Comparison of ENCODE assay signal across 17 cellular contexts in the genomic region with DNA sequence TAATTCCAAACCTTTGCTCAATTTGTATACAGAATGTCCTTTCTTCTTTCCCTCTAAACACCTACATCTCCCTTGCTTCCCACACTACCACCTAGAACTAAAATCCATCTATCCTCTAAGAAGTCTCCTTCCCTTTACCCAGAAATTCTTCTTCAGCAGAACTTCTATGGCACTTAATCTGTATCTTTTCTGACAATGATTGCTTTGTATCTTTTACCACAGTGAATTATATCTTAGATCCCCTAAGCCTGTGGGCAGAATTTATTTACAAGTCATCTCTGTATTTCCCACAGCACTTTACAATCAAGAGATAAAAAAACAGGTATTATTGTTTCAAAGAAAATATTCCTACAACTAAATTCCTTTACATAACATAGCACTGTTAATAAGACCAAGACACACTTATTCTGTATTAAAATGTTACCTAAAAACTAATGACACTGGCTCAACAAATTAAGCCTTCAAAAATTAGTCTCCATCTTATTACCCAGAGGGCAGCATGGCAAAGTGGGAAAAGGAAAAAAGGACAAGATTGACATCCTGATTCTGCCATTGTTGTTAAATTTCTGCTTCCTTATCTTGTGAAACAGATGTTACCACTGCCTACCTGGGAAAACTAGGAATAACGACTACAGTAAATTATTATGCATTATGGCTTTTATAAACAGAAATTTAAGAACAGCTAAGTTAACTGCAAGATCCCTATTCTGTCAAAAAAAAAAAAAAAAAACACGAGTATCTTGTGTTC. TPM values are rescaled to one million over a fixed set of nuclear protein-coding genes. Genes with fewer than 3 reads are reported as not detected.
A peak's percentile ranks its signal among the peaks of the same experiment; 100 is the strongest.
DNase-seq lines count a peak whose midpoint lies in the region; ATAC-seq and TF ChIP-seq lines count a peak whose summit lies in the region.
"Had no signal": no experiment of that assay in that cellular context is flagged by ENCODE, and none has a peak within 500 bp of the region (broad histone marks: within the 10 kb centered on the region; RNA-seq: fewer than 3 reads in every experiment).

No MANE protein-coding gene starts in this region.

- TF ChIP-seq CTCF in HEK293 (tag by site-specific recombination; IDR thresholded peaks at IDR 0.05) = no peak
- TF ChIP-seq CTCF in neutrophil (IDR thresholded peaks at IDR 0.05) = no peak
- no peak for TF ChIP-seq CTCF in A673 (conservative IDR thresholded peaks at IDR 0.05; ENCODE audit: low read depth, low read length)

- H3K4ac ChIP-seq in mesendoderm (ENCODE audit: low read depth, low read length) = no peak overlapping the region

- no peak overlapping the region for H3K18ac ChIP-seq in mesendoderm (ENCODE audit: low read length)

- H3K36me3 Mint-ChIP-seq in activated T-cell treated with anti-CD3 and anti-CD28 coated beads, Interleukin-2, amount 50 U/mL, for 24 hours (ENCODE audit: low read depth) = peaks cover 22% of the 10 kb centered on the region
- H3K36me3 Mint-ChIP-seq in effector memory CD8-positive, alpha-beta T cell (ENCODE audit: insufficient read depth) = peaks cover 24% of the 10 kb centered on the region

- no TSS peak for BruUV-seq in A673 (replicated peaks; lab: Mats Ljungman, UMichigan)

- H4K5ac ChIP-seq in mesendoderm (ENCODE audit: low read length) = no peak overlapping the region

- H3K4me3 ChIP-seq in HEK293 (ENCODE audit: low read depth, low read length) (no peak overlapping the region), neutrophil (ENCODE audit: low read depth in 1 of 2, low read length in 1 of 2) (no peak overlapping the region), mesendoderm (ENCODE audit: low read length) (no peak overlapping the region), A673 (ENCODE audit: low read depth, low read length, poor library complexity, severe bottlenecking) (no peak overlapping the region)
- H3K4me3 ChIP-seq: thoracic aorta had no signal

- H4K8ac ChIP-seq in mesendoderm (ENCODE audit: low read depth, low read length) = no peak overlapping the region

- peaks cover 86% of the 10 kb centered on the region for H3K4me1 Mint-ChIP-seq in activated T-cell treated with anti-CD3 and anti-CD28 coated beads, Interleukin-2, amount 50 U/mL, for 24 hours (ENCODE audit: low read depth)
- peaks cover 64 to 84% of the 10 kb centered on the region in 2 donors for H3K4me1 Mint-ChIP-seq in effector memory CD8-positive, alpha-beta T cell (ENCODE audit: low read depth in 2 of 2)

- no peak overlapping the region for H3K4me3 Mint-ChIP-seq in activated T-cell treated with anti-CD3 and anti-CD28 coated beads, Interleukin-2, amount 50 U/mL, for 24 hours
- H3K4me3 Mint-ChIP-seq in effector memory CD8-positive, alpha-beta T cell = peak overlapping the region; percentile 1 to 18
- H3K4me3 Mint-ChIP-seq: activated CD4-positive, alpha-beta T cell treated with anti-CD3 and anti-CD28 coated beads, Interleukin-2, amount 10 ng/mL, durations not matched to agents 7 days and 5 days; nephron had no signal

- H3K27me3 ChIP-seq in neutrophil (no peaks in the 10 kb centered on the region), mesendoderm (ENCODE audit: insufficient read depth, low read length, poor library complexity) (no peaks in the 10 kb centered on the region), A673 (replicated peaks; ENCODE audit: insufficient read depth, low read depth, low read length, poor library complexity) (no peaks in the 10 kb centered on the region)

- no CpG with 5 or more reads among the region's 2 CpGs for WGBS in mesendoderm (ENCODE audit: extremely low coverage, insufficient coverage, low lambda C conversion rate)

- peaks cover 90% of the 10 kb centered on the region for H3K79me2 ChIP-seq in mesendoderm (ENCODE audit: control insufficient read depth, insufficient read depth, low read length)

- no peak overlapping the region for H3K27ac ChIP-seq in HEK293 (ENCODE audit: extremely low read depth, low read depth, low read length)
- H3K27ac ChIP-seq in neutrophil = peak overlapping the region; percentile 51
- H3K27ac ChIP-seq in mesendoderm (ENCODE audit: low read depth, low read length) = no peak overlapping the region
- H3K27ac ChIP-seq in A673 (ENCODE audit: low read depth, low read length, poor library complexity, severe bottlenecking) = no peak overlapping the region
- H3K27ac ChIP-seq: C4-2B, RWPE1, thoracic aorta had no signal

- peak overlapping the region; percentile 0 for H3K27ac Mint-ChIP-seq in activated T-cell treated with anti-CD3 and anti-CD28 coated beads, Interleukin-2, amount 50 U/mL, for 24 hours
- peak overlapping the region in 1 of 2 donors; percentile 25 for H3K27ac Mint-ChIP-seq in effector memory CD8-positive, alpha-beta T cell
- H3K27ac Mint-ChIP-seq: activated CD4-positive, alpha-beta T cell treated with anti-CD3 and anti-CD28 coated beads, Interleukin-2, amount 10 ng/mL, durations not matched to agents 7 days and 5 days had no signal

- H2BK15ac ChIP-seq in mesendoderm (replicated peaks; ENCODE audit: low read depth) = no peak overlapping the region

- no peaks in the 10 kb centered on the region for H3K9me3 ChIP-seq in HEK293 (ENCODE audit: control insufficient read depth, insufficient read depth, low read depth, low read length)
- H3K9me3 ChIP-seq in neutrophil = no peaks in the 10 kb centered on the region
- H3K9me3 ChIP-seq in A673 (ENCODE audit: low read depth, low read length, poor library complexity, severe bottlenecking) = no peaks in the 10 kb centered on the region
- H3K9me3 ChIP-seq: thoracic aorta had no signal

- no peak overlapping the region for H3K4me2 ChIP-seq in mesendoderm (ENCODE audit: low read length)

- no peaks in the 10 kb centered on the region for H3K27me3 Mint-ChIP-seq in activated T-cell treated with anti-CD3 and anti-CD28 coated beads, Interleukin-2, amount 50 U/mL, for 24 hours
- no peaks in the 10 kb centered on the region for H3K27me3 Mint-ChIP-seq in effector memory CD8-positive, alpha-beta T cell
- H3K27me3 Mint-ChIP-seq: activated CD4-positive, alpha-beta T cell treated with anti-CD3 and anti-CD28 coated beads, Interleukin-2, amount 10 ng/mL, durations not matched to agents 7 days and 5 days had no signal

- H3K4me1 ChIP-seq in HEK293 (ENCODE audit: control insufficient read depth, insufficient read depth, low read length) (peaks cover 67% of the 10 kb centered on the region), neutrophil (ENCODE audit: control insufficient read depth in 1 of 2, insufficient read depth in 1 of 2, low read depth in 1 of 2, low read length in 1 of 2) (peaks cover 11 to 27% of the 10 kb centered on the region in 2 experiments), mesendoderm (ENCODE audit: control insufficient read depth, low read depth, low read length) (peaks cover 15% of the 10 kb centered on the region), A673 (ENCODE audit: insufficient read depth, low read length, poor library complexity, severe bottlenecking) (peaks cover 34% of the 10 kb centered on the region)

- no peak overlapping the region for H2BK120ac ChIP-seq in mesendoderm (ENCODE audit: low read depth, low read length)

- no peak overlapping the region for H3K23ac ChIP-seq in mesendoderm (ENCODE audit: low read length)

- ATAC-seq in effector memory CD8-positive, alpha-beta T cell (replicated peaks) = no peak

- no peaks in the 10 kb centered on the region for H3K9me3 Mint-ChIP-seq in activated T-cell treated with anti-CD3 and anti-CD28 coated beads, Interleukin-2, amount 50 U/mL, for 24 hours
- H3K9me3 Mint-ChIP-seq in effector memory CD8-positive, alpha-beta T cell = no peaks in the 10 kb centered on the region
- H3K9me3 Mint-ChIP-seq: activated CD4-positive, alpha-beta T cell treated with anti-CD3 and anti-CD28 coated beads, Interleukin-2, amount 10 ng/mL, durations not matched to agents 7 days and 5 days; nephron had no signal

- no peak overlapping the region for H3K9ac ChIP-seq in mesendoderm (ENCODE audit: low read length)

- CTCF ChIA-PET in HEK293 (lab: Yijun Ruan, JAX) (no interaction called here), A673 (lab: Charles Lee) (no interaction called here)

- intact Hi-C loops in A673 (cut with micrococcal nuclease; ENCODE audit: unreplicated experiment) = no loop called here

- no peak overlapping the region for H2AK5ac ChIP-seq in mesendoderm (ENCODE audit: low read length)

- H3K36me3 ChIP-seq in HEK293 (ENCODE audit: control insufficient read depth in 2 of 2, insufficient read depth in 1 of 2, low read length in 2 of 2) (peaks cover 0 to 3% of the 10 kb centered on the region in 2 experiments; a peak in 1 of 3 replicates), neutrophil (peaks cover 5% of the 10 kb centered on the region), mesendoderm (ENCODE audit: control insufficient read depth, insufficient read depth, low read length) (no peaks in the 10 kb centered on the region), A673 (ENCODE audit: insufficient read depth, low read length, poor library complexity, severe bottlenecking) (no peaks in the 10 kb centered on the region)
- H3K36me3 ChIP-seq: thoracic aorta had no signal

- POLR2A ChIA-PET in HEK293 (lab: Yijun Ruan, JAX) (interaction anchor here (1.2 kb wide), 1 partner anchor 22 kb away, joined by 4 read pairs; no protein-coding TSS in a partner anchor), A673 (lab: Charles Lee; ENCODE audit: low non-redundant PET) (no interaction called here)

- peaks cover 13% of the 10 kb centered on the region for H3K79me1 ChIP-seq in mesendoderm (ENCODE audit: low read length)

- no peak overlapping the region for H3K56ac ChIP-seq in mesendoderm (ENCODE audit: low read length)

- no peak overlapping the region for H2BK5ac ChIP-seq in mesendoderm (ENCODE audit: low read length)

- no peak for DNase-seq in activated T-cell treated with anti-CD3 and anti-CD28 coated beads, Interleukin-2, amount 50 U/mL, for 24 hours
- DNase-seq in activated T-cell treated with anti-CD3 and anti-CD28 coated beads, Interleukin-2, amount 50 U/mL, for 48 hours = no peak
- DNase-seq in effector memory CD8-positive, alpha-beta T cell = no peak
- no peak for DNase-seq in NCI-H526 (lab: John Stamatoyannopoulos, UW)
- DNase-seq in mesendoderm = no peak
- no peak for DNase-seq in A673 (ENCODE audit: low spot score)
- DNase-seq: activated CD4-positive, alpha-beta T cell treated with anti-CD3 and anti-CD28 coated beads, Interleukin-2, amount 10 ng/mL, durations not matched to agents 7 days and 5 days; DMS79 treated with DMSO at 0.1 percent for 48 hours; effector CD4-positive, alpha-beta T cell; NCI-H187 treated with DMSO at 0.1 percent for 48 hours; NCI-H446 treated with DMSO at 0.1 percent for 48 hours had no signal

TF ChIP-seq in HEK293, 187 proteins besides CTCF, POLR2A, EP300 and RAD21 (continues in another document):
- TF ChIP-seq ZSCAN23 (tag by site-specific recombination; IDR thresholded peaks at IDR 0.05) (no peak), SP3 (tag by site-specific recombination; IDR thresholded peaks at IDR 0.05) (no peak), ZNF366 (tag by site-specific recombination; conservative IDR thresholded peaks at IDR 0.05) (0 out of 2 replicates have a peak, but pooled peaks have one; percentile 26), ZNF792 (tag by site-specific recombination; IDR thresholded peaks at IDR 0.05) (no peak)

RNA-seq across cellular contexts. Expression of gene KANSL1, which starts 42.8 kb away (rescaled TPM):
- 34.9 TPM for polyA plus RNA-seq in mesendoderm (2013, experiment 1 of 2)
- 34.7 TPM for polyA plus RNA-seq in mesendoderm (2013, experiment 2 of 2)
- 64.9 and 77.6 TPM in 2 replicates for total RNA-seq in A673 (2021)
